ENCODE assay signal across 1 cellular context in the genomic region with DNA sequence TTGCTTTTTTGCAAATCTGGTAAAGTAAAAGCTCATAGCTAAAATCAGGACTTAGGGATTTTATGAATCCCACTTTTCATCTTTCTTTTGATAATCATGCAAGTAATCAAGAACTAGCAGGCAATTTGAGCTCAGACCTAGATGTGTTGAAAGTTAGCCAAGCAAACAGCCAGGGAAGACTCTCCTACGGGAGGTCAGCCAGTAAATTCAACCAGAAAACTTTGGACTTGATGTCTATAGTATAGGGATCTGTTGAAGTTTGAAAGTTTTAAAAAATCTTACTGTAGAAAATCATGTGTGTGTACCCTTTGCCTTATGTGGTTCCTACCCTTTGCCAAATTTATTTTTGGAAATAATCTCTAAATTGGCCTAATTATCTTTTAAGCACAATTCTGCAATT.
TF ChIP-seq lines count a peak whose summit lies in the region.

No MANE protein-coding gene starts in this region.

TF ChIP-seq in HepG2, 621 proteins besides CTCF, POLR2A, EP300 and RAD21 (continued from another document):
- TF ChIP-seq, protein P1, sequence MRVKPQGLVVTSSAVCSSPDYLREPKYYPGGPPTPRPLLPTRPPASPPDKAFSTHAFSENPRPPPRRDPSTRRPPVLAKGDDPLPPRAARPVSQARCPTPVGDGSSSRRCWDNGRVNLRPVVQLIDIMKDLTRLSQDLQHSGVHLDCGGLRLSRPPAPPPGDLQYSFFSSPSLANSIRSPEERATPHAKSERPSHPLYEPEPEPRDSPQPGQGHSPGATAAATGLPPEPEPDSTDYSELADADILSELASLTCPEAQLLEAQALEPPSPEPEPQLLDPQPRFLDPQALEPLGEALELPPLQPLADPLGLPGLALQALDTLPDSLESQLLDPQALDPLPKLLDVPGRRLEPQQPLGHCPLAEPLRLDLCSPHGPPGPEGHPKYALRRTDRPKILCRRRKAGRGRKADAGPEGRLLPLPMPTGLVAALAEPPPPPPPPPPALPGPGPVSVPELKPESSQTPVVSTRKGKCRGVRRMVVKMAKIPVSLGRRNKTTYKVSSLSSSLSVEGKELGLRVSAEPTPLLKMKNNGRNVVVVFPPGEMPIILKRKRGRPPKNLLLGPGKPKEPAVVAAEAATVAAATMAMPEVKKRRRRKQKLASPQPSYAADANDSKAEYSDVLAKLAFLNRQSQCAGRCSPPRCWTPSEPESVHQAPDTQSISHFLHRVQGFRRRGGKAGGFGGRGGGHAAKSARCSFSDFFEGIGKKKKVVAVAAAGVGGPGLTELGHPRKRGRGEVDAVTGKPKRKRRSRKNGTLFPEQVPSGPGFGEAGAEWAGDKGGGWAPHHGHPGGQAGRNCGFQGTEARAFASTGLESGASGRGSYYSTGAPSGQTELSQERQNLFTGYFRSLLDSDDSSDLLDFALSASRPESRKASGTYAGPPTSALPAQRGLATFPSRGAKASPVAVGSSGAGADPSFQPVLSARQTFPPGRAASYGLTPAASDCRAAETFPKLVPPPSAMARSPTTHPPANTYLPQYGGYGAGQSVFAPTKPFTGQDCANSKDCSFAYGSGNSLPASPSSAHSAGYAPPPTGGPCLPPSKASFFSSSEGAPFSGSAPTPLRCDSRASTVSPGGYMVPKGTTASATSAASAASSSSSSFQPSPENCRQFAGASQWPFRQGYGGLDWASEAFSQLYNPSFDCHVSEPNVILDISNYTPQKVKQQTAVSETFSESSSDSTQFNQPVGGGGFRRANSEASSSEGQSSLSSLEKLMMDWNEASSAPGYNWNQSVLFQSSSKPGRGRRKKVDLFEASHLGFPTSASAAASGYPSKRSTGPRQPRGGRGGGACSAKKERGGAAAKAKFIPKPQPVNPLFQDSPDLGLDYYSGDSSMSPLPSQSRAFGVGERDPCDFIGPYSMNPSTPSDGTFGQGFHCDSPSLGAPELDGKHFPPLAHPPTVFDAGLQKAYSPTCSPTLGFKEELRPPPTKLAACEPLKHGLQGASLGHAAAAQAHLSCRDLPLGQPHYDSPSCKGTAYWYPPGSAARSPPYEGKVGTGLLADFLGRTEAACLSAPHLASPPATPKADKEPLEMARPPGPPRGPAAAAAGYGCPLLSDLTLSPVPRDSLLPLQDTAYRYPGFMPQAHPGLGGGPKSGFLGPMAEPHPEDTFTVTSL (CRISPR knock-in tag; IDR thresholded peaks at IDR 0.05; ENCODE audit: borderline replicate concordance) = no peak
- TF ChIP-seq NFKB2 (CRISPR knock-in tag; IDR thresholded peaks at IDR 0.05; ENCODE audit: borderline replicate concordance) = no peak
- TF ChIP-seq ZNF605 (CRISPR knock-in tag; IDR thresholded peaks at IDR 0.05) = no peak
- TF ChIP-seq, protein P2, sequence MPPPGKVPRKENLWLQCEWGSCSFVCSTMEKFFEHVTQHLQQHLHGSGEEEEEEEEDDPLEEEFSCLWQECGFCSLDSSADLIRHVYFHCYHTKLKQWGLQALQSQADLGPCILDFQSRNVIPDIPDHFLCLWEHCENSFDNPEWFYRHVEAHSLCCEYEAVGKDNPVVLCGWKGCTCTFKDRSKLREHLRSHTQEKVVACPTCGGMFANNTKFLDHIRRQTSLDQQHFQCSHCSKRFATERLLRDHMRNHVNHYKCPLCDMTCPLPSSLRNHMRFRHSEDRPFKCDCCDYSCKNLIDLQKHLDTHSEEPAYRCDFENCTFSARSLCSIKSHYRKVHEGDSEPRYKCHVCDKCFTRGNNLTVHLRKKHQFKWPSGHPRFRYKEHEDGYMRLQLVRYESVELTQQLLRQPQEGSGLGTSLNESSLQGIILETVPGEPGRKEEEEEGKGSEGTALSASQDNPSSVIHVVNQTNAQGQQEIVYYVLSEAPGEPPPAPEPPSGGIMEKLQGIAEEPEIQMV (CRISPR knock-in tag; IDR thresholded peaks at IDR 0.05; ENCODE audit: low read depth) = no peak
- no peak for TF ChIP-seq BRD4 (CRISPR knock-in tag; IDR thresholded peaks at IDR 0.05)
- no peak for TF ChIP-seq ZNF720 (CRISPR knock-in tag; IDR thresholded peaks at IDR 0.05)
- no peak for TF ChIP-seq POLR2AphosphoS2 (IDR thresholded peaks at IDR 0.05; ENCODE audit: low read depth, low read length)
- no peak for TF ChIP-seq ZNF713 (CRISPR knock-in tag; IDR thresholded peaks at IDR 0.05)
- TF ChIP-seq, protein P3, sequence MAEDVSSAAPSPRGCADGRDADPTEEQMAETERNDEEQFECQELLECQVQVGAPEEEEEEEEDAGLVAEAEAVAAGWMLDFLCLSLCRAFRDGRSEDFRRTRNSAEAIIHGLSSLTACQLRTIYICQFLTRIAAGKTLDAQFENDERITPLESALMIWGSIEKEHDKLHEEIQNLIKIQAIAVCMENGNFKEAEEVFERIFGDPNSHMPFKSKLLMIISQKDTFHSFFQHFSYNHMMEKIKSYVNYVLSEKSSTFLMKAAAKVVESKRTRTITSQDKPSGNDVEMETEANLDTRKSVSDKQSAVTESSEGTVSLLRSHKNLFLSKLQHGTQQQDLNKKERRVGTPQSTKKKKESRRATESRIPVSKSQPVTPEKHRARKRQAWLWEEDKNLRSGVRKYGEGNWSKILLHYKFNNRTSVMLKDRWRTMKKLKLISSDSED (CRISPR knock-in tag; IDR thresholded peaks at IDR 0.05) = no peak
